In genomic region chr7:141696386-141696785, GRCh38 we compare ENCODE assay signal across 2 cellular contexts.
TF ChIP-seq lines count a peak whose summit lies in the region.

No MANE protein-coding gene starts in this region.

TF ChIP-seq in A549, 52 proteins besides CTCF, POLR2A, EP300 and RAD21:
- TF ChIP-seq BHLHE40 (IDR thresholded peaks at IDR 0.05; ENCODE audit: low read depth, low read length) (no peak), GATA3 (IDR thresholded peaks at IDR 0.05; ENCODE audit: borderline replicate concordance) (no peak), CBX8 (IDR thresholded peaks at IDR 0.05) (no peak), KDM5A (IDR thresholded peaks at IDR 0.05) (no peak), NPAS2 (CRISPR knock-in tag; IDR thresholded peaks at IDR 0.05; ENCODE audit: borderline replicate concordance) (no peak), NR3C1 (IDR thresholded peaks at IDR 0.05) (no peak), MAX (IDR thresholded peaks at IDR 0.05) (no peak), FOSB (CRISPR knock-in tag; IDR thresholded peaks at IDR 0.05) (no peak), HDAC2 (IDR thresholded peaks at IDR 0.05) (no peak), PBX3 (IDR thresholded peaks at IDR 0.05) (no peak), TFCP2L1 (CRISPR knock-in tag; IDR thresholded peaks at IDR 0.05) (no peak), POLR2AphosphoS2 (conservative IDR thresholded peaks at IDR 0.05; ENCODE audit: low read length) (no peak), RNF2 (IDR thresholded peaks at IDR 0.05; ENCODE audit: borderline replicate concordance, low read depth) (no peak), E2F6 (IDR thresholded peaks at IDR 0.05; ENCODE audit: borderline replicate concordance, low read depth) (no peak), ATOH8 (CRISPR knock-in tag; IDR thresholded peaks at IDR 0.05; ENCODE audit: low read depth) (no peak), RFX5 (IDR thresholded peaks at IDR 0.05) (no peak), HEYL (CRISPR knock-in tag; IDR thresholded peaks at IDR 0.05) (no peak), ELK1 (IDR thresholded peaks at IDR 0.05; ENCODE audit: low read depth, low read length) (no peak), JUN (IDR thresholded peaks at IDR 0.05) (no peak)

TF ChIP-seq in IMR-90, 13 proteins besides CTCF, POLR2A, EP300 and RAD21:
- TF ChIP-seq ELK1 (IDR thresholded peaks at IDR 0.05; ENCODE audit: borderline replicate concordance, low read depth, low read length): no peak
- TF ChIP-seq RCOR1 (IDR thresholded peaks at IDR 0.05; ENCODE audit: insufficient replicate concordance, low read length): no peak
- peak; percentile 46; the same call in 1 of the 2 replicates for TF ChIP-seq BHLHE40 (IDR thresholded peaks at IDR 0.05; ENCODE audit: low read depth, low read length)
